8 cellular contexts compared by ENCODE assay signal in genomic region chr1:147928236-147929132, GRCh38. TPM values are rescaled to one million over a fixed set of nuclear protein-coding genes. Genes with fewer than 3 reads are reported as not detected.
DNase-seq lines count a peak whose midpoint lies in the region; ATAC-seq and TF ChIP-seq lines count a peak whose summit lies in the region.
"Not testable (repeated sequence)": the region's sequence is repeated elsewhere in the genome, so short reads cannot be mapped to it uniquely, and the experiment has no call there.

TSS of gene GPR89B (plus strand) at chr1:147928420. CDS start at chr1:147928537, 117 bp downstream.

- BruUV-seq in OCI-LY7 (replicated peaks; lab: Mats Ljungman, UMichigan): not testable (repeated sequence)

- not testable (repeated sequence) for TF ChIP-seq CTCF in OCI-LY7 (conservative IDR thresholded peaks at IDR 0.05; ENCODE audit: low read length)

- H3K79me2 ChIP-seq in OCI-LY7 (ENCODE audit: insufficient read depth, low read depth, low read length): not testable (repeated sequence)

- H4K20me1 ChIP-seq in OCI-LY7 (ENCODE audit: insufficient read depth, low read length): not testable (repeated sequence)

- H3K9me3 ChIP-seq in OCI-LY7 (ENCODE audit: low read length); mononuclear cell (ENCODE audit: low read depth, low read length): not testable (repeated sequence)

- CTCF ChIA-PET in OCI-LY7 (lab: Charles Lee; ENCODE audit: unreplicated experiment): not testable (repeated sequence)

- H3K4me3 ChIP-seq in OCI-LY7 (ENCODE audit: low read depth, low read length, poor library complexity, severe bottlenecking) (peak within 1 kb of the TSS; percentile 86), mononuclear cell (ENCODE audit: low read length) (peak within 1 kb of the TSS; percentile 75)

- POLR2A ChIA-PET in OCI-LY7 (lab: Charles Lee): not testable (repeated sequence)

- not testable (repeated sequence) for H2AFZ ChIP-seq in OCI-LY7 (ENCODE audit: low read length)

- peak; percentile 96 for DNase-seq in DMS 273 (lab: John Stamatoyannopoulos, UW; ENCODE audit: unreplicated experiment)
- DNase-seq in HuH-7.5 (ENCODE audit: low spot score): peak; percentile 49
- DNase-seq in OCI-LY7 (ENCODE audit: low spot score): peak; percentile 91
- peak; percentile 91 for DNase-seq in activated T-cell treated with anti-CD3 and anti-CD28 coated beads for 1 hour (ENCODE audit: low read depth)
- peak; percentile 40 for DNase-seq in epithelial cell of prostate (ENCODE audit: low read depth, low spot score)
- peak; percentile 87 to 90 for DNase-seq in stimulated activated CD8-positive, alpha-beta memory T cell treated with anti-CD3 and anti-CD28 coated beads, Interleukin-2, amount 100 ng/mL, for 48 hours (ENCODE audit: low read depth in 2 of 2)

- H3K27me3 ChIP-seq in mononuclear cell (ENCODE audit: insufficient read depth, low read length): not testable (repeated sequence)

- H3K36me3 ChIP-seq in OCI-LY7 (ENCODE audit: insufficient read depth, low read length): not testable (repeated sequence)

- intact Hi-C loops in OCI-LY7 (cut with micrococcal nuclease; ENCODE audit: unreplicated experiment): not testable (repeated sequence)

- peak; percentile 92 for ATAC-seq in GM21526 (IDR thresholded peaks at IDR 0.05; ENCODE audit: low FRiP score, unreplicated experiment)

- peak within 1 kb of the TSS; percentile 79 for H3K4me2 ChIP-seq in OCI-LY7 (ENCODE audit: low read length)

- not testable (repeated sequence) for H3K27ac ChIP-seq in OCI-LY7 (ENCODE audit: low read depth, low read length, poor library complexity, severe bottlenecking)
- peak within 1 kb of the TSS; percentile 64 for H3K27ac ChIP-seq in epithelial cell of prostate

- not testable (repeated sequence) for H3K9me2 ChIP-seq in OCI-LY7 (ENCODE audit: insufficient read depth, low read length)

- not testable (repeated sequence) for H3K4me1 ChIP-seq in OCI-LY7 (ENCODE audit: insufficient read depth, low read length, poor library complexity, severe bottlenecking); mononuclear cell (ENCODE audit: insufficient read depth, low read length)

RNA-seq across cellular contexts. Expression of gene GPR89B, which starts in this region (rescaled TPM):
- 15.8 and 16.6 TPM in 2 replicates for total RNA-seq in OCI-LY7 (2014; rRNA removed; shearing (Covaris generic))
- total RNA-seq in OCI-LY7 (2022): 26.8 and 33.0 TPM in 2 replicates
- total RNA-seq in mononuclear cell: 22.4 TPM

Comparison
In these comparisons a context has a peak if more than half of its experiments do, and no peak if none do; other contexts are left out.
1. DNase-seq: peak in every context shown above with its lines; median percentile 96 in DMS 273; 91 in OCI-LY7; 91 in activated T-cell treated with anti-CD3 and anti-CD28 coated beads for 1 hour; 88 in stimulated activated CD8-positive, alpha-beta memory T cell treated with anti-CD3 and anti-CD28 coated beads, Interleukin-2, amount 100 ng/mL, for 48 hours; 49 in HuH-7.5; 40 in epithelial cell of prostate.